Comparison of ENCODE assay signal across 22 cellular contexts in the genomic region with DNA sequence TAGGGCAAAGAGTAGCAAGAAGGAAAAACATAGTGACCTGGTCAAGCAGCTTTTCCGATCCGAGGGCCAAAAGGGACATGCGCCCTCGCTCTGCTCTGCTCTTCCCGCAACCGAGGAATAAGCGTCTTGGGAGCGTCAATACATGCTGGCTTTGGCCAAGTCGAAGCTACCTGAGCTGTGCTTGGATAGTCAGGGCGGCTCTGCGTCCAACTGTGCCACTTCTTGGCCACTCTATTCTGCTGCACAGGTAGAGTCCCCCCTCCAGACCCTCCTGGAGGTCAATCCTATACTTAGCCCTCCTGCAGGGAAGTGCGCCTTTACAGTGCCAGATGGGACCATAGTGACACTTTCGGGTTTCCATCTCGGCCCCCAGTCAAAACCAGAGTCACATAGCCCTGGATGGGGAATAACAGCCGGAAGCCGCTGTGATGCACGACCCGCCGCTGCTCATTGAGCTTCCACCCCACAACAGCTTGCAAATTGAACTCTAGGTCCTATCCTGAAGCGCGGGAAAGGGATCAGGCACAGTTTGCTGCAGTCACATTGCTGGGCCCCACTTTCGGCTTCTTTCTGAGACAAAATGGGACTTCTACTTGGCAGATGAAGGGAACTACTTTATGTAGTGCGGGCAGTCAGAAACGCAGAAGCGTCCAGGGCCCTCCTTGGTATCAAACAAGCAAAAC. TPM values are rescaled to one million over a fixed set of nuclear protein-coding genes. Genes with fewer than 3 reads are reported as not detected.
A peak's percentile ranks its signal among the peaks of the same experiment; 100 is the strongest.
DNase-seq lines count a peak whose midpoint lies in the region; ATAC-seq and TF ChIP-seq lines count a peak whose summit lies in the region.
"Had no signal": no experiment of that assay in that cellular context is flagged by ENCODE, and none has a peak within 500 bp of the region (broad histone marks: within the 10 kb centered on the region; RNA-seq: fewer than 3 reads in every experiment).

No MANE protein-coding gene starts in this region.

- no peak overlapping the region for H2BK5ac ChIP-seq in IMR-90 (ENCODE audit: low read depth, low read length, poor library complexity, severe bottlenecking)

- no peak overlapping the region for H3K56ac ChIP-seq in IMR-90 (ENCODE audit: extremely low read depth, insufficient read depth, low read length)

- no peaks in the 10 kb centered on the region for H3K79me1 ChIP-seq in IMR-90 (ENCODE audit: low read depth in 1 of 2, low read length in 2 of 2)

- TF ChIP-seq CTCF in IMR-90 (conservative IDR thresholded peaks at IDR 0.05; ENCODE audit: low read depth, low read length) (no peak), endodermal cell (conservative IDR thresholded peaks at IDR 0.05) (no peak), stomach (IDR thresholded peaks at IDR 0.05) (no peak), lower leg skin (IDR thresholded peaks at IDR 0.05) (no peak), dorsolateral prefrontal cortex (IDR thresholded peaks at IDR 0.05 in 54 of 56, conservative IDR thresholded peaks at IDR 0.05 in 2 of 56; ENCODE audit: low read depth in 1 of 56, partially characterized antibody in 56 of 56) (no peak)

- H3K4me1 ChIP-seq in IMR-90 (ENCODE audit: control insufficient read depth, insufficient read depth, low read length) = no peaks in the 10 kb centered on the region; the same call in 1 of the 2 replicates
- peaks cover 5% of the 10 kb centered on the region for H3K4me1 ChIP-seq in endodermal cell (ENCODE audit: control insufficient read depth, insufficient read depth, low read length)
- H3K4me1 ChIP-seq in stomach = peaks cover 14 to 50% (median 32%) of the 10 kb centered on the region in 4 donors
- H3K4me1 ChIP-seq: HAP-1 had no signal

- H3K9me3 Mint-ChIP-seq in endodermal cell = no peaks in the 10 kb centered on the region
- H3K9me3 Mint-ChIP-seq: immature natural killer cell; natural killer cell treated with Interleukin-12 subunit alpha and Interleukin-12 subunit beta and Interleukin-15 and Interleukin-18, amount 100 ng/mL, for 72 hours had no signal

- no peak overlapping the region for H3K18ac ChIP-seq in IMR-90 (ENCODE audit: low read depth, low read length)

- H2AFZ ChIP-seq in IMR-90 (replicated peaks; ENCODE audit: low read length, poor library complexity) = peak overlapping the region; percentile 3

- H4K5ac ChIP-seq in IMR-90 (ENCODE audit: low read depth, low read length) = no peak overlapping the region

- no peak overlapping the region for H3K4ac ChIP-seq in IMR-90 (ENCODE audit: low read depth, low read length)

- intact Hi-C loops in IMR-90 (cut with micrococcal nuclease) = no loop called here
- intact Hi-C loops in stomach (cut with DNase I; ENCODE audit: low total_unique reads) = no loop called here
- intact Hi-C loops in lower leg skin (cut with DNase I; ENCODE audit: low total_unique reads) = no loop called here
- intact Hi-C loops in head of caudate nucleus (cut with DNase I) = no loop called here
- intact Hi-C loops in dorsolateral prefrontal cortex (cut with DNase I) = no loop called here

- no peak for TF ChIP-seq RAD21 in IMR-90 (IDR thresholded peaks at IDR 0.05; ENCODE audit: low read length)

- peak overlapping the region; percentile 62 for H3K4me3 Mint-ChIP-seq in endodermal cell
- H3K4me3 Mint-ChIP-seq: activated CD4-positive, alpha-beta T cell treated with anti-CD3 and anti-CD28 coated beads for 36 hours; immature natural killer cell; natural killer cell treated with Interleukin-12 subunit alpha and Interleukin-12 subunit beta and Interleukin-15 and Interleukin-18, amount 100 ng/mL, for 72 hours had no signal

- no peaks in the 10 kb centered on the region for H4K20me1 ChIP-seq in IMR-90 (ENCODE audit: insufficient read depth, low read length)

- peaks cover 94% of the 10 kb centered on the region for H3K27me3 Mint-ChIP-seq in endodermal cell (ENCODE audit: insufficient read depth)

- no peak overlapping the region for H2BK120ac ChIP-seq in IMR-90 (ENCODE audit: low read depth, low read length)

- H3K27ac ChIP-seq in IMR-90 (ENCODE audit: insufficient read depth, low read length) = no peak overlapping the region
- no peak overlapping the region for H3K27ac ChIP-seq in endodermal cell (ENCODE audit: low read depth, low read length)
- peak overlapping the region in 3 of 5 donors; percentile 16 to 54 (median 43) for H3K27ac ChIP-seq in stomach
- H3K27ac ChIP-seq in dorsolateral prefrontal cortex = no peak overlapping the region

- no peak overlapping the region for H3K4me2 ChIP-seq in IMR-90 (ENCODE audit: low read depth, low read length)

- no peak overlapping the region for H3K14ac ChIP-seq in IMR-90 (replicated peaks; ENCODE audit: low read depth, low read length)

- CTCF ChIA-PET in IMR-90 (lab: Yijun Ruan, JAX) = no interaction called here

- no peak overlapping the region for H3K4me3 ChIP-seq in IMR-90 (ENCODE audit: insufficient read depth, low read depth, low read length)
- H3K4me3 ChIP-seq in endodermal cell (ENCODE audit: low read length) = peak overlapping the region; percentile 83
- H3K4me3 ChIP-seq in stomach = peak overlapping the region; percentile 51 to 56 (median 54)
- no peak overlapping the region for H3K4me3 ChIP-seq in lower leg skin (ENCODE audit: low read depth, poor library complexity, severe bottlenecking)
- H3K4me3 ChIP-seq in dorsolateral prefrontal cortex = peak overlapping the region in 18 of 59 donors; percentile 3 to 66 (median 58)
- H3K4me3 ChIP-seq: HAP-1, lung, MG63 had no signal

- no peak overlapping the region for H4K8ac ChIP-seq in IMR-90 (ENCODE audit: low read depth in 2 of 2, low read length in 2 of 2)

- H2AK9ac ChIP-seq in IMR-90 (replicated peaks; ENCODE audit: low read depth, low read length, poor library complexity) = no peak overlapping the region

- peaks cover 38% of the 10 kb centered on the region for H3K4me1 Mint-ChIP-seq in endodermal cell

- H2AK5ac ChIP-seq in IMR-90 (ENCODE audit: low read depth, low read length) = no peak overlapping the region

- no peak for TF ChIP-seq POLR2A in IMR-90 (IDR thresholded peaks at IDR 0.05; ENCODE audit: low read depth, low read length)
- TF ChIP-seq POLR2A in stomach (IDR thresholded peaks at IDR 0.05) = no peak
- no peak for TF ChIP-seq POLR2A in lower leg skin (IDR thresholded peaks at IDR 0.05)

- DNase-seq in IMR-90 (no peak), endodermal cell (peak; percentile 75), left kidney (ENCODE audit: low read depth, low spot score) (peak; percentile 4), stomach (no peak), lower leg skin (ENCODE audit: low spot score in 2 of 2) (no peak), head of caudate nucleus (no peak), dorsolateral prefrontal cortex (no peak)
- DNase-seq: activated CD4-positive, alpha-beta T cell treated with anti-CD3 and anti-CD28 coated beads for 36 hours; activated naive CD4-positive, alpha-beta T cell; Calu3; GF-D8; immature natural killer cell; MG63; NCI-H1930 had no signal

- TF ChIP-seq EP300 in stomach (IDR thresholded peaks at IDR 0.05) = no peak

- no peaks in the 10 kb centered on the region for H3K9me3 ChIP-seq in IMR-90 (ENCODE audit: control insufficient read depth, insufficient read depth, low read length)
- no peaks in the 10 kb centered on the region for H3K9me3 ChIP-seq in endodermal cell (ENCODE audit: control insufficient read depth, low read length)
- no peaks in the 10 kb centered on the region for H3K9me3 ChIP-seq in stomach
- H3K9me3 ChIP-seq: HAP-1, MG63 had no signal

- no peaks in the 10 kb centered on the region for H3K36me3 Mint-ChIP-seq in endodermal cell (ENCODE audit: low read depth)
- H3K36me3 Mint-ChIP-seq: immature natural killer cell had no signal

- no peak overlapping the region for H3K27ac Mint-ChIP-seq in endodermal cell
- H3K27ac Mint-ChIP-seq: activated CD4-positive, alpha-beta T cell treated with anti-CD3 and anti-CD28 coated beads for 36 hours; immature natural killer cell; natural killer cell treated with Interleukin-12 subunit alpha and Interleukin-12 subunit beta and Interleukin-15 and Interleukin-18, amount 100 ng/mL, for 72 hours had no signal

- no peak overlapping the region for H2BK20ac ChIP-seq in IMR-90 (ENCODE audit: low read depth, low read length)

- no peak overlapping the region for H3K23ac ChIP-seq in IMR-90 (ENCODE audit: low read depth, low read length)

- H3K9ac ChIP-seq in IMR-90 (ENCODE audit: low read depth, low read length) (no peak overlapping the region), endodermal cell (ENCODE audit: extremely low read depth, low read length, poor library complexity, severe bottlenecking) (no peak overlapping the region)

- no peaks in the 10 kb centered on the region for H3K9me1 ChIP-seq in IMR-90 (ENCODE audit: insufficient read depth, low read length)

- WGBS in IMR-90 (ENCODE audit: extremely low coverage in 2 of 2, insufficient read length in 1 of 2), 2 experiments = 60% methylated on average over 14 of the region's 25 CpGs; no CpG with 5 or more reads in 1 of the 2 experiments
- 14 to 15% methylated on average over 13 to 25 of the region's 25 CpGs for WGBS in endodermal cell (ENCODE audit: insufficient coverage in 1 of 2, insufficient read length in 1 of 2), 2 experiments
- WGBS in stomach, 5 donors = 20 to 33% (median 26%) methylated on average over 25 of the region's 25 CpGs
- WGBS in lower leg skin, 2 donors = 58 to 61% methylated on average over 25 of the region's 25 CpGs

- ATAC-seq in IMR-90 (ENCODE audit: low read depth) (no peak), HG02623 (IDR thresholded peaks at IDR 0.05; ENCODE audit: unreplicated experiment) (no peak)
- ATAC-seq: activated CD4-positive, alpha-beta T cell treated with anti-CD3 and anti-CD28 coated beads for 36 hours; natural killer cell treated with Interleukin-12 subunit alpha and Interleukin-12 subunit beta and Interleukin-15 and Interleukin-18, amount 100 ng/mL, for 72 hours had no signal

- no peak overlapping the region for H4K91ac ChIP-seq in IMR-90 (ENCODE audit: insufficient read depth, low read depth, low read length)

- no peak overlapping the region for H2BK15ac ChIP-seq in IMR-90 (ENCODE audit: low read depth, low read length)

- no TSS peak for BruUV-seq in IMR-90 (replicated peaks; lab: Mats Ljungman, UMichigan)

- dilution Hi-C loops in IMR-90 (cut with HindIII; ENCODE audit: low sequenced_read_pairs, unreplicated experiment) = no loop called here

- H3K27me3 ChIP-seq in IMR-90 (ENCODE audit: control insufficient read depth, insufficient read depth, low read length) (peaks cover 55% of the 10 kb centered on the region), endodermal cell (ENCODE audit: control insufficient read depth, insufficient read depth, low read length, poor library complexity, severe bottlenecking) (peaks cover 92% of the 10 kb centered on the region), stomach (peaks cover 6 to 75% (median 54%) of the 10 kb centered on the region in 3 donors), dorsolateral prefrontal cortex (peaks cover 13 to 90% (median 64%) of the 10 kb centered on the region in 45 donors)

- no peaks in the 10 kb centered on the region for H3K36me3 ChIP-seq in IMR-90 (ENCODE audit: control insufficient read depth, insufficient read depth, low read length)
- H3K36me3 ChIP-seq in endodermal cell (ENCODE audit: control insufficient read depth, insufficient read depth, low read length) = no peaks in the 10 kb centered on the region
- H3K36me3 ChIP-seq in stomach = no peaks in the 10 kb centered on the region
- H3K36me3 ChIP-seq: HAP-1, MG63 had no signal

- POLR2A ChIA-PET in IMR-90 (lab: Charles Lee; ENCODE audit: unreplicated experiment) = no interaction called here

- in situ Hi-C loops in IMR-90 (cut with MboI; ENCODE audit: low sequenced_read_pairs) = no loop called here

RNA-seq across cellular contexts. Expression of a gene that starts 1.1 kb away (rescaled TPM):
- total RNA-seq in IMR-90 (2012; rRNA removed) (not detected in 2 replicates), endodermal cell (under 1 TPM; 0.07 to 0.11 TPM), stomach (10 to 100 TPM in 1 of 5 donors, 1 to 10 TPM in 3, under 1 TPM in 1; 0.58 to 15.8 (median 4.0) TPM), lower leg skin (1 to 10 TPM in 2 of 4 donors, under 1 TPM in 2; 0.57 to 3.6 (median 1.5) TPM), dorsolateral prefrontal cortex (10 to 100 TPM in 53 of 120 experiments, 1 to 10 TPM in 67; 2.2 to 42.1 (median 9.0) TPM)
- polyA plus RNA-seq in IMR-90 (2012; rRNA removed) (not detected in 2 replicates), stomach (1 to 10 TPM in 1 of 3 donors, under 1 TPM in 2; 0.61 to 2.9 (median 0.81) TPM)
- not detected in 2 replicates for polyA plus RNA-seq in IMR-90 (2012; cell fraction: cytosol; rRNA removed)
- polyA plus RNA-seq in IMR-90 (2012; cell fraction: nucleus; rRNA removed; ENCODE audit: low replicate concordance) = not detected in 2 replicates
- polyA plus RNA-seq in endodermal cell (2013, experiment 1 of 2) = 0.21 TPM
- not detected for polyA plus RNA-seq in endodermal cell (2013, experiment 2 of 2)
- total RNA-seq: activated CD4-positive, alpha-beta T cell treated with anti-CD3 and anti-CD28 coated beads for 36 hours; Calu3; HT1080; natural killer cell treated with Interleukin-12 subunit alpha and Interleukin-12 subunit beta and Interleukin-15 and Interleukin-18, amount 100 ng/mL, for 72 hours; NCI-H460; renal cortical epithelial cell; T-helper 2 cell treated with Interferon-gamma antibody and Interleukin-4, amounts not matched to agents 100 ng/mL and 5 ng/mL, for 36 hours had no signal
- polyA plus RNA-seq: immature natural killer cell had no signal

Comparison
In these comparisons a context has a peak if more than half of its experiments do, and no peak if none do; other contexts are left out.
1. DNase-seq: peak in endodermal cell (single experiment) and left kidney (single experiment); none in IMR-90 (single experiment), stomach (single experiment), lower leg skin (0 of 2), head of caudate nucleus (0 of 42) and dorsolateral prefrontal cortex (0 of 10).
2. H3K27ac ChIP-seq: peak in stomach (3 of 5); none in IMR-90 (single experiment), endodermal cell (single experiment) and dorsolateral prefrontal cortex (0 of 59).
3. H3K4me3 ChIP-seq: peak in endodermal cell (single experiment) and stomach (4 of 4); none in IMR-90 (single experiment) and lower leg skin (single experiment).